In genomic region chr11:110130642-110131238, GRCh38 we compare ENCODE assay signal across 9 cellular contexts. TPM values are rescaled to one million over a fixed set of nuclear protein-coding genes. Genes with fewer than 3 reads are reported as not detected.
DNase-seq lines count a peak whose midpoint lies in the region; ATAC-seq and TF ChIP-seq lines count a peak whose summit lies in the region.
"Had no signal": no experiment of that assay in that cellular context is flagged by ENCODE, and none has a peak within 500 bp of the region (broad histone marks: within the 10 kb centered on the region; RNA-seq: fewer than 3 reads in every experiment).

No MANE protein-coding gene starts in this region.

- TF ChIP-seq POLR2A in heart left ventricle (IDR thresholded peaks at IDR 0.05) = no peak

- peaks cover 5% of the 10 kb centered on the region for H3K36me3 Mint-ChIP-seq in type B pancreatic cell

- peaks cover 36% of the 10 kb centered on the region for H3K4me1 Mint-ChIP-seq in type B pancreatic cell (ENCODE audit: unreplicated experiment)

- peak overlapping the region; percentile 53 for H3K4me3 Mint-ChIP-seq in type B pancreatic cell
- H3K4me3 Mint-ChIP-seq: dendritic cell treated with granulocyte-macrophage colony-stimulating factor and Interleukin-4, amounts not matched to agents 40 ng/mL and 50 ng/mL, for 4 days had no signal

- peak in 3 of 5 donors; percentile 12 to 31 (median 26) for DNase-seq in heart left ventricle
- DNase-seq in cardiac septum (ENCODE audit: low spot score) = no peak
- DNase-seq in SHP77 treated with DMSO at 0.1 percent for 48 hours (lab: John Stamatoyannopoulos, UW) = peak; percentile 98
- DNase-seq in iPS-NIHi11 (ENCODE audit: low spot score) = peak; percentile 16
- DNase-seq in type B pancreatic cell (ENCODE audit: extremely low spot score, unreplicated experiment) = no peak
- DNase-seq in RKO (ENCODE audit: low spot score) = no peak
- DNase-seq in stimulated activated naive CD4-positive, alpha-beta T cell treated with Interleukin-2 at 50 U/mL for 16 hours (lab: John Stamatoyannopoulos, UW) = no peak

- H3K9me3 ChIP-seq in heart left ventricle = no peaks in the 10 kb centered on the region

- H3K27ac ChIP-seq in heart left ventricle = no peak overlapping the region

- H3K4me1 ChIP-seq in heart left ventricle = peaks cover 0 to 34% (median 9%) of the 10 kb centered on the region in 12 donors

- no peaks in the 10 kb centered on the region for H3K27me3 ChIP-seq in heart left ventricle

- no peaks in the 10 kb centered on the region for H3K36me3 ChIP-seq in heart left ventricle

- no peak for TF ChIP-seq CTCF in heart left ventricle (IDR thresholded peaks at IDR 0.05)
- no peak for TF ChIP-seq CTCF in type B pancreatic cell (conservative IDR thresholded peaks at IDR 0.05)

- H3K9me3 Mint-ChIP-seq in type B pancreatic cell = no peaks in the 10 kb centered on the region
- H3K9me3 Mint-ChIP-seq: dendritic cell treated with granulocyte-macrophage colony-stimulating factor and Interleukin-4, amounts not matched to agents 40 ng/mL and 50 ng/mL, for 4 days had no signal

- no peak overlapping the region for H3K4me3 ChIP-seq in heart left ventricle

- peak overlapping the region; percentile 12 for H3K27ac Mint-ChIP-seq in type B pancreatic cell
- H3K27ac Mint-ChIP-seq: dendritic cell treated with granulocyte-macrophage colony-stimulating factor and Interleukin-4, amounts not matched to agents 40 ng/mL and 50 ng/mL, for 4 days had no signal

- 45 to 57% (median 51%) methylated on average over 10 of the region's 10 CpGs for WGBS in heart left ventricle, 4 donors

- no peaks in the 10 kb centered on the region for H3K27me3 Mint-ChIP-seq in type B pancreatic cell
- H3K27me3 Mint-ChIP-seq: dendritic cell treated with granulocyte-macrophage colony-stimulating factor and Interleukin-4, amounts not matched to agents 40 ng/mL and 50 ng/mL, for 4 days had no signal

- intact Hi-C loops in heart left ventricle (cut with DNase I) = no loop called here
- intact Hi-C loops in cardiac septum (cut with DNase I) = no loop called here

- ATAC-seq in heart left ventricle (peak in 3 of 4 donors; percentile 73 to 85 (median 78)), GM21825 (IDR thresholded peaks at IDR 0.05; ENCODE audit: unreplicated experiment) (no peak)

RNA-seq across cellular contexts. Expression of gene ZC3H12C, which starts 37.5 kb away (rescaled TPM):
- total RNA-seq in heart left ventricle (10 to 100 TPM; 13.8 to 24.3 (median 18.8) TPM), cardiac septum (20.0 TPM), type B pancreatic cell (ENCODE audit: low replicate concordance) (11.8 and 12.3 TPM in 2 replicates)
- polyA plus RNA-seq in heart left ventricle = 1 to 10 TPM; 2.1 to 7.2 TPM

Comparison
In these comparisons a context has a peak if more than half of its experiments do, and no peak if none do; other contexts are left out.
1. DNase-seq: peak in heart left ventricle (3 of 5), SHP77 treated with DMSO at 0.1 percent for 48 hours (single experiment) and iPS-NIHi11 (single experiment); none in cardiac septum (single experiment), type B pancreatic cell (single experiment), RKO (single experiment) and stimulated activated naive CD4-positive, alpha-beta T cell treated with Interleukin-2 at 50 U/mL for 16 hours (single experiment).